In genomic region chr14:33811731-33812130, GRCh38 we compare ENCODE assay signal across 30 cellular contexts.
"Had no signal": no experiment of that assay in that cellular context is flagged by ENCODE, and none has a peak within 500 bp of the region (broad histone marks: within the 10 kb centered on the region; RNA-seq: fewer than 3 reads in every experiment).

No MANE protein-coding gene starts in this region.

- H3K36me3 ChIP-seq: adrenal gland, esophagus squamous epithelium had no signal

- H3K27me3 ChIP-seq: adrenal gland, body of pancreas had no signal

- H3K4me1 Mint-ChIP-seq: activated CD4-positive, alpha-beta T cell treated with anti-CD3 and anti-CD28 coated beads, Interleukin-2, amount 10 ng/mL, durations not matched to agents 7 days and 5 days; activated CD8-positive, alpha-beta memory T cell treated with anti-CD3 and anti-CD28 coated beads, Interleukin-2, amount 10 ng/mL, durations not matched to agents 7 days and 5 days; activated naive CD4-positive, alpha-beta T cell treated with anti-CD3 and anti-CD28 coated beads, Interleukin-2, amount 50 U/mL, for 24 hours; activated naive CD8-positive, alpha-beta T cell treated with anti-CD3 and anti-CD28 coated beads for 36 hours; activated naive CD8-positive, alpha-beta T cell treated with anti-CD3 and anti-CD28 coated beads, Interleukin-2, amount 50 U/mL, for 24 hours had no signal

- H3K9me3 ChIP-seq: adrenal gland, body of pancreas, esophagus squamous epithelium had no signal

- H3K4me3 ChIP-seq: adrenal gland, body of pancreas, esophagus squamous epithelium had no signal

- H3K27ac Mint-ChIP-seq: activated CD4-positive, alpha-beta memory T cell treated with anti-CD3 and anti-CD28 coated beads for 36 hours; activated CD4-positive, alpha-beta T cell treated with anti-CD3 and anti-CD28 coated beads, Interleukin-2, amount 10 ng/mL, durations not matched to agents 7 days and 5 days; activated CD8-positive, alpha-beta memory T cell treated with anti-CD3 and anti-CD28 coated beads, Interleukin-2, amount 10 ng/mL, durations not matched to agents 7 days and 5 days; activated CD8-positive, alpha-beta T cell treated with anti-CD3 and anti-CD28 coated beads, Interleukin-2, amount 10 ng/mL, durations not matched to agents 7 days and 5 days; activated naive CD4-positive, alpha-beta T cell treated with anti-CD3 and anti-CD28 coated beads for 36 hours; activated naive CD4-positive, alpha-beta T cell treated with anti-CD3 and anti-CD28 coated beads, Interleukin-2, amount 50 U/mL, for 24 hours; activated naive CD8-positive, alpha-beta T cell treated with anti-CD3 and anti-CD28 coated beads for 36 hours; activated naive CD8-positive, alpha-beta T cell treated with anti-CD3 and anti-CD28 coated beads, Interleukin-2, amount 50 U/mL, for 24 hours; activated T-helper 1 cell treated with anti-CD3 and anti-CD28 coated beads, Interleukin-12 subunit alpha, Interleukin-12 subunit beta, Interleukin-2, Interleukin-4 antibody, amounts not matched to agents 30 ng/mL and 10 ng/mL and 1 ng/mL, durations not matched to agents 14 hours and 24 hours and 36 hours; activated T-helper 2 cell treated with anti-CD3 and anti-CD28 coated beads, Interferon-gamma antibody, Interleukin-2, Interleukin-4, amounts not matched to agents 10 μg/mL and 5 μg/mL and 100 μg/mL, durations not matched to agents 14 hours and 24 hours and 36 hours; effector memory CD8-positive, alpha-beta T cell; WTC11 had no signal

- H3K27ac ChIP-seq: adrenal gland, body of pancreas, esophagus squamous epithelium, VCaP had no signal

- H3K4me3 Mint-ChIP-seq: activated CD4-positive, alpha-beta memory T cell treated with anti-CD3 and anti-CD28 coated beads for 36 hours; activated CD4-positive, alpha-beta T cell treated with anti-CD3 and anti-CD28 coated beads, Interleukin-2, amount 10 ng/mL, durations not matched to agents 7 days and 5 days; activated CD8-positive, alpha-beta memory T cell treated with anti-CD3 and anti-CD28 coated beads, Interleukin-2, amount 10 ng/mL, durations not matched to agents 7 days and 5 days; activated CD8-positive, alpha-beta T cell treated with anti-CD3 and anti-CD28 coated beads, Interleukin-2, amount 10 ng/mL, durations not matched to agents 7 days and 5 days; activated naive CD4-positive, alpha-beta T cell treated with anti-CD3 and anti-CD28 coated beads for 36 hours; activated naive CD4-positive, alpha-beta T cell treated with anti-CD3 and anti-CD28 coated beads, Interleukin-2, amount 50 U/mL, for 24 hours; activated naive CD8-positive, alpha-beta T cell treated with anti-CD3 and anti-CD28 coated beads for 36 hours; activated naive CD8-positive, alpha-beta T cell treated with anti-CD3 and anti-CD28 coated beads, Interleukin-2, amount 50 U/mL, for 24 hours; activated T-helper 1 cell treated with anti-CD3 and anti-CD28 coated beads, Interleukin-12 subunit alpha, Interleukin-12 subunit beta, Interleukin-2, Interleukin-4 antibody, amounts not matched to agents 30 ng/mL and 10 ng/mL and 1 ng/mL, durations not matched to agents 14 hours and 24 hours and 36 hours; effector memory CD8-positive, alpha-beta T cell; WTC11 had no signal

- H3K36me3 Mint-ChIP-seq: activated CD4-positive, alpha-beta memory T cell treated with anti-CD3 and anti-CD28 coated beads for 36 hours; activated CD8-positive, alpha-beta memory T cell treated with anti-CD3 and anti-CD28 coated beads, Interleukin-2, amount 10 ng/mL, durations not matched to agents 7 days and 5 days; activated naive CD4-positive, alpha-beta T cell treated with anti-CD3 and anti-CD28 coated beads, Interleukin-2, amount 50 U/mL, for 24 hours; activated naive CD8-positive, alpha-beta T cell treated with anti-CD3 and anti-CD28 coated beads for 36 hours; WTC11 had no signal

- DNase-seq: activated CD4-positive, alpha-beta memory T cell treated with anti-CD3 and anti-CD28 coated beads for 36 hours; activated CD4-positive, alpha-beta T cell treated with anti-CD3 and anti-CD28 coated beads for 1 hour; activated CD4-positive, alpha-beta T cell treated with anti-CD3 and anti-CD28 coated beads for 4 hours; activated CD4-positive, alpha-beta T cell treated with anti-CD3 and anti-CD28 coated beads, Interleukin-2, amount 10 ng/mL, durations not matched to agents 7 days and 5 days; activated CD8-positive, alpha-beta memory T cell treated with anti-CD3 and anti-CD28 coated beads, Interleukin-2, amount 10 ng/mL, durations not matched to agents 7 days and 5 days; activated CD8-positive, alpha-beta memory T cell treated with anti-CD3 and anti-CD28 coated beads, Interleukin-2, amount 50 U/mL, for 4 hours; activated CD8-positive, alpha-beta T cell treated with anti-CD3 and anti-CD28 coated beads, Interleukin-2, amount 10 ng/mL, durations not matched to agents 7 days and 5 days; activated effector memory CD4-positive, alpha-beta T cell treated with anti-CD3 and anti-CD28 coated beads, Interleukin-2, amount 50 U/mL, for 16 hours; activated naive CD4-positive, alpha-beta T cell treated with anti-CD3 and anti-CD28 coated beads for 36 hours; activated naive CD8-positive, alpha-beta T cell treated with anti-CD3 and anti-CD28 coated beads for 36 hours; activated naive CD8-positive, alpha-beta T cell treated with anti-CD3 and anti-CD28 coated beads, Interleukin-2, amount 50 U/mL, for 24 hours; activated T-cell treated with anti-CD3 and anti-CD28 coated beads, Interleukin-2, amount 50 U/mL, for 1 hour; activated T-cell treated with anti-CD3 and anti-CD28 coated beads, Interleukin-2, amount 50 U/mL, for 48 hours; adrenal gland; amygdala; aorta; body of pancreas; caudate nucleus; cortex of kidney; dermis blood vessel endothelial cell; effector CD4-positive, alpha-beta T cell; effector memory CD8-positive, alpha-beta T cell; esophagus squamous epithelium; head of caudate nucleus; T-helper 2 cell had no signal

- H3K4me1 ChIP-seq: adrenal gland, body of pancreas, esophagus squamous epithelium had no signal

- H3K27me3 Mint-ChIP-seq: activated CD8-positive, alpha-beta memory T cell treated with anti-CD3 and anti-CD28 coated beads, Interleukin-2, amount 10 ng/mL, durations not matched to agents 7 days and 5 days had no signal

- H3K9me3 Mint-ChIP-seq: activated CD4-positive, alpha-beta memory T cell treated with anti-CD3 and anti-CD28 coated beads for 36 hours; activated CD4-positive, alpha-beta T cell treated with anti-CD3 and anti-CD28 coated beads, Interleukin-2, amount 10 ng/mL, durations not matched to agents 7 days and 5 days; activated naive CD4-positive, alpha-beta T cell treated with anti-CD3 and anti-CD28 coated beads for 36 hours; activated naive CD4-positive, alpha-beta T cell treated with anti-CD3 and anti-CD28 coated beads, Interleukin-2, amount 50 U/mL, for 24 hours; activated naive CD8-positive, alpha-beta T cell treated with anti-CD3 and anti-CD28 coated beads for 36 hours; activated naive CD8-positive, alpha-beta T cell treated with anti-CD3 and anti-CD28 coated beads, Interleukin-2, amount 50 U/mL, for 24 hours; activated T-helper 1 cell treated with anti-CD3 and anti-CD28 coated beads, Interleukin-12 subunit alpha, Interleukin-12 subunit beta, Interleukin-2, Interleukin-4 antibody, amounts not matched to agents 30 ng/mL and 10 ng/mL and 1 ng/mL, durations not matched to agents 14 hours and 24 hours and 36 hours; activated T-helper 2 cell treated with anti-CD3 and anti-CD28 coated beads, Interferon-gamma antibody, Interleukin-2, Interleukin-4, amounts not matched to agents 10 μg/mL and 5 μg/mL and 100 μg/mL, durations not matched to agents 14 hours and 24 hours and 36 hours; WTC11 had no signal
